In the genomic region with DNA sequence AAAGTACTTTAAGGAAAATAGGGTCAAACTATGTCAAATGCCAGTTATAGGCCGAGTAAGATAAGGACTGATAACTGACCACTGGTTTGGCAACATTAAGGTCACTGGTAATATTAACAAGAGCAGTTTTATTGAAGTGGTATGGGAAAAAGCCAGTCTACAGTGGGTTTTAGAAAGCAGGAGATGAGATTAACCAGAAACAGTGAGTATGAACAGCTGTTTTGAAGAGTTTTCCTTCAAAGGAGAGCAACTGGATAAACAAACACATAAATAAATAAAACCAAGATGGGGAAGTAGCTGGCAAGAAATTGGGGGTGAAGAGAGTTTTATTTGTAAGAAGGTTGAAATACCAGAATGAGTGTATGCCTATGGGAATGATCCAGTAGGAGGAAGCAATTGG, we compare ENCODE assay signal across 21 cellular contexts. TPM values are rescaled to one million over a fixed set of nuclear protein-coding genes. Genes with fewer than 3 reads are reported as not detected.
"Had no signal": no experiment of that assay in that cellular context is flagged by ENCODE, and none has a peak within 500 bp of the region (broad histone marks: within the 10 kb centered on the region; RNA-seq: fewer than 3 reads in every experiment).

No MANE protein-coding gene starts in this region.

- H2AFZ ChIP-seq: neural progenitor cell had no signal

- H3K9ac ChIP-seq: neural progenitor cell had no signal

- H3K4me3 ChIP-seq: coronary artery, esophagus squamous epithelium, neural progenitor cell, right atrium auricular region, tibial artery, uterus had no signal

- H3K27me3 ChIP-seq: brain microvascular endothelial cell, esophagus squamous epithelium, neural progenitor cell, right atrium auricular region, tibial artery, uterus had no signal

- H3K36me3 ChIP-seq: brain microvascular endothelial cell, esophagus squamous epithelium, neural progenitor cell, right atrium auricular region, tibial artery, uterus had no signal

- ATAC-seq: activated CD8-positive, alpha-beta T cell treated with anti-CD3 and anti-CD28 coated beads, Interleukin-2, amount 10 ng/mL, durations not matched to agents 7 days and 5 days; activated naive CD8-positive, alpha-beta T cell treated with anti-CD3 and anti-CD28 coated beads, Interleukin-2, amount 50 U/mL, for 24 hours; naive thymus-derived CD4-positive, alpha-beta T cell; SK-N-SH treated with all-trans-retinoic acid at 6 μM for 48 hours; T-cell had no signal

- H3K27ac ChIP-seq: brain microvascular endothelial cell, coronary artery, esophagus squamous epithelium, neural progenitor cell, right atrium auricular region, tibial artery, uterus had no signal

- H3K9me3 ChIP-seq: esophagus squamous epithelium, right atrium auricular region, tibial artery, uterus had no signal

- H3K4me2 ChIP-seq: neural progenitor cell had no signal

- DNase-seq: activated CD4-positive, alpha-beta T cell treated with anti-CD3 and anti-CD28 coated beads, Interleukin-2, amount 10 ng/mL, durations not matched to agents 7 days and 5 days; activated CD8-positive, alpha-beta T cell treated with anti-CD3 and anti-CD28 coated beads, Interleukin-2, amount 10 ng/mL, durations not matched to agents 7 days and 5 days; activated effector memory CD4-positive, alpha-beta T cell treated with Interleukin-2 at 50 U/mL for 16 hours; activated naive CD4-positive, alpha-beta T cell treated with anti-CD3 and anti-CD28 coated beads, Interleukin-2, amount 10 ng/mL, durations not matched to agents 7 days and 5 days; activated naive CD8-positive, alpha-beta T cell treated with anti-CD3 and anti-CD28 coated beads, Interleukin-2, amount 50 U/mL, for 24 hours; activated T-cell treated with anti-CD3 and anti-CD28 coated beads, Interleukin-2, amount 50 U/mL, for 48 hours; aorta; brain microvascular endothelial cell; esophagus squamous epithelium; hypothalamus; islet precursor cell; naive thymus-derived CD4-positive, alpha-beta T cell; stimulated activated CD4-positive, alpha-beta T cell treated with anti-CD3 and anti-CD28 coated beads, Interleukin-2, amount 100 ng/mL, for 24 hours; stimulated activated naive CD4-positive, alpha-beta T cell treated with Interleukin-2 at 50 U/mL for 16 hours; T-cell; tibial artery; uterus had no signal

RNA-seq across cellular contexts. Expression of a gene that starts 30.3 kb away (rescaled TPM):
- total RNA-seq: activated CD8-positive, alpha-beta T cell treated with anti-CD3 and anti-CD28 coated beads, Interleukin-2, amount 10 ng/mL, durations not matched to agents 7 days and 5 days had no signal
- polyA plus RNA-seq: naive thymus-derived CD4-positive, alpha-beta T cell had no signal
